19 cellular contexts compared by ENCODE assay signal in the genomic region with DNA sequence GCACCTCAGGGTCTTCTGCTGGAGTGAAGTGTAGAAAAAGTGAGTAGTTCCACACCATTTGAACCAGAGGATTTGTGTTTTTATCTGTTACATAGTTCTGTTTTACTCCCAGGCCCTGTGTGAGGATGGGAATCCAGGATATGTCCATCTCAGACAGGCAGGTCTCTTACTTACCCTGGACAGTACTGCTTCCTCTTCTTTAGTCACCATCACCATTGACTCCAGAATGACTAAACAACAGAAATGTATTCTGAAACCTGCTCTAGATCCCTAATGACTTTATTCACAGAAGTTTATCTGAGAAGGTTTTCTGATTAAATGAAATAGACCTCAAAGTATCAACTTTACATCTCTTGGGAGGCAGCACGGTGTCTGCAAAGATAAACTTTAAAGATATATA.
"Had no signal": no experiment of that assay in that cellular context is flagged by ENCODE, and none has a peak within 500 bp of the region (broad histone marks: within the 10 kb centered on the region; RNA-seq: fewer than 3 reads in every experiment).

No MANE protein-coding gene starts in this region.

- H3K36me3 ChIP-seq: lower lobe of right lung, ovary, suprapubic skin, upper lobe of right lung, uterus had no signal

- H3K27ac Mint-ChIP-seq: natural killer cell; stimulated activated memory B cell treated with anti-CD40 and anti-IgM and Interleukin-4, amounts not matched to agents 10 μg/mL and 1 μg/mL and 100 μg/mL, for 72 hours; stimulated activated naive CD8-positive, alpha-beta T cell treated with anti-CD3 and anti-CD28 coated beads, Interleukin-15, Interleukin-2, amounts not matched to agents 100 ng/mL and 50 ng/mL, for 24 hours had no signal

- H3K9me3 ChIP-seq: lower lobe of right lung, ovary, psoas muscle, sigmoid colon, suprapubic skin, transverse colon, upper lobe of right lung, uterus had no signal

- H3K9me3 Mint-ChIP-seq: natural killer cell had no signal

- H3K27ac ChIP-seq: dorsolateral prefrontal cortex, lower lobe of right lung, ovary, psoas muscle, sigmoid colon, suprapubic skin, transverse colon, upper lobe of right lung, uterus had no signal

- H3K27me3 ChIP-seq: dorsolateral prefrontal cortex, ovary, sigmoid colon, suprapubic skin, transverse colon, upper lobe of right lung, uterus had no signal

- H3K4me3 ChIP-seq: dorsolateral prefrontal cortex, lower lobe of right lung, ovary, psoas muscle, sigmoid colon, suprapubic skin, transverse colon, upper lobe of right lung, uterus had no signal

- DNase-seq: dorsolateral prefrontal cortex; effector CD4-positive, alpha-beta T cell; left ventricle myocardium superior; lower lobe of right lung; natural killer cell; occipital lobe; ovary; posterior cingulate gyrus; psoas muscle; right cardiac atrium; sigmoid colon; stimulated activated CD4-positive, alpha-beta T cell treated with anti-CD3 and anti-CD28 coated beads, Interleukin-2, amount 100 ng/mL, for 24 hours; stimulated activated CD4-positive, alpha-beta T cell treated with anti-CD3 and anti-CD28 coated beads, Interleukin-4, amount 100 ng/mL, for 24 hours; transverse colon; upper lobe of right lung; uterus had no signal

- H3K4me3 Mint-ChIP-seq: natural killer cell; stimulated activated memory B cell treated with anti-CD40 and anti-IgM and Interleukin-4, amounts not matched to agents 10 μg/mL and 1 μg/mL and 100 μg/mL, for 72 hours; stimulated activated naive CD8-positive, alpha-beta T cell treated with anti-CD3 and anti-CD28 coated beads, Interleukin-15, Interleukin-2, amounts not matched to agents 100 ng/mL and 50 ng/mL, for 24 hours had no signal

- H3K4me1 ChIP-seq: psoas muscle, sigmoid colon, suprapubic skin, upper lobe of right lung, uterus had no signal

- ATAC-seq: left ventricle myocardium superior; lower lobe of right lung; natural killer cell; psoas muscle; right cardiac atrium; stimulated activated memory B cell treated with anti-CD40 and anti-IgM and Interleukin-4, amounts not matched to agents 10 μg/mL and 1 μg/mL and 100 μg/mL, for 72 hours; upper lobe of right lung had no signal

- H3K27me3 Mint-ChIP-seq: stimulated activated naive CD8-positive, alpha-beta T cell treated with anti-CD3 and anti-CD28 coated beads, Interleukin-15, Interleukin-2, amounts not matched to agents 100 ng/mL and 50 ng/mL, for 24 hours had no signal

- H3K4me1 Mint-ChIP-seq: natural killer cell; stimulated activated memory B cell treated with anti-CD40 and anti-IgM and Interleukin-4, amounts not matched to agents 10 μg/mL and 1 μg/mL and 100 μg/mL, for 72 hours had no signal
